Comparison of ENCODE assay signal across 9 cellular contexts in genomic region chr2:23497063-23497462, GRCh38.
DNase-seq lines count a peak whose midpoint lies in the region; ATAC-seq, FAIRE-seq and TF ChIP-seq lines count a peak whose summit lies in the region.
"Had no signal": no experiment of that assay in that cellular context is flagged by ENCODE, and none has a peak within 500 bp of the region (broad histone marks: within the 10 kb centered on the region; RNA-seq: fewer than 3 reads in every experiment).

No MANE protein-coding gene starts in this region.

- H3K27ac ChIP-seq in BLaER1 treated with 17β-estradiol and CSF1 and Interleukin-3, amounts not matched to agents 10 nM and 100 nM: peak overlapping the region in 3 of 11 experiments; percentile 37 to 45 (median 42); a peak in 4 of 22 replicates

- no peak overlapping the region for H3K9ac ChIP-seq in BLaER1 treated with 17β-estradiol and CSF1 and Interleukin-3, amounts not matched to agents 10 nM and 100 nM

- ATAC-seq in HG02759 (IDR thresholded peaks at IDR 0.05; ENCODE audit: unreplicated experiment) (no peak), HG03135 (IDR thresholded peaks at IDR 0.05; ENCODE audit: unreplicated experiment) (no peak)

- no peak for TF ChIP-seq CTCF in D721Med (IDR thresholded peaks at IDR 0.05; ENCODE audit: insufficient read depth, missing control alignments)

- H3K4me1 ChIP-seq in BLaER1 treated with 17β-estradiol and CSF1 and Interleukin-3, amounts not matched to agents 10 nM and 100 nM: peaks cover 34 to 62% (median 52%) of the 10 kb centered on the region in 10 experiments

- H3K27me3 ChIP-seq in BLaER1 treated with 17β-estradiol and CSF1 and Interleukin-3, amounts not matched to agents 10 nM and 100 nM: peaks cover 0 to 89% (median 10%) of the 10 kb centered on the region in 11 experiments; a peak in 10 of 22 replicates

- H4K20me1 ChIP-seq in BLaER1 treated with 17β-estradiol and CSF1 and Interleukin-3, amounts not matched to agents 10 nM and 100 nM: peaks cover 0 to 21% (median 0%) of the 10 kb centered on the region in 11 experiments; a peak in 6 of 22 replicates

- H3K9me3 ChIP-seq in BLaER1 treated with 17β-estradiol and CSF1 and Interleukin-3, amounts not matched to agents 10 nM and 100 nM (replicated peaks in 1 of 11): no peaks in the 10 kb centered on the region

- no peak for FAIRE-seq in D721Med (lab: Jason Lieb, UNC)

- H3K4me2 ChIP-seq in BLaER1 treated with 17β-estradiol and CSF1 and Interleukin-3, amounts not matched to agents 10 nM and 100 nM: peak overlapping the region; percentile 71 to 96 (median 83)

- H3K36me3 ChIP-seq in BLaER1 treated with 17β-estradiol and CSF1 and Interleukin-3, amounts not matched to agents 10 nM and 100 nM: no peaks in the 10 kb centered on the region

- peak; percentile 86 for DNase-seq in LHCN-M2 (ENCODE audit: low read depth)
- peak; percentile 46 to 51 for DNase-seq in activated T-cell treated with anti-CD3 and anti-CD28 coated beads, Interleukin-2, amount 50 U/mL, for 48 hours
- DNase-seq in kidney glomerular epithelial cell (lab: John Stamatoyannopoulos, UW): peak; percentile 44
- DNase-seq in D721Med (ENCODE audit: insufficient read length, low spot score): no peak
- DNase-seq in NCI-H187 (lab: John Stamatoyannopoulos, UW): no peak
- DNase-seq: occipital lobe had no signal

- H3K4me3 ChIP-seq in BLaER1 treated with 17β-estradiol and CSF1 and Interleukin-3, amounts not matched to agents 10 nM and 100 nM: no peak overlapping the region

Comparison
In these comparisons a context has a peak if more than half of its experiments do, and no peak if none do; other contexts are left out.
1. DNase-seq: peak in LHCN-M2 (single experiment), activated T-cell treated with anti-CD3 and anti-CD28 coated beads, Interleukin-2, amount 50 U/mL, for 48 hours (2 of 2) and kidney glomerular epithelial cell (single experiment); none in D721Med (single experiment) and NCI-H187 (0 of 2).